ENCODE assay signal across 1 cellular context in the genomic region with DNA sequence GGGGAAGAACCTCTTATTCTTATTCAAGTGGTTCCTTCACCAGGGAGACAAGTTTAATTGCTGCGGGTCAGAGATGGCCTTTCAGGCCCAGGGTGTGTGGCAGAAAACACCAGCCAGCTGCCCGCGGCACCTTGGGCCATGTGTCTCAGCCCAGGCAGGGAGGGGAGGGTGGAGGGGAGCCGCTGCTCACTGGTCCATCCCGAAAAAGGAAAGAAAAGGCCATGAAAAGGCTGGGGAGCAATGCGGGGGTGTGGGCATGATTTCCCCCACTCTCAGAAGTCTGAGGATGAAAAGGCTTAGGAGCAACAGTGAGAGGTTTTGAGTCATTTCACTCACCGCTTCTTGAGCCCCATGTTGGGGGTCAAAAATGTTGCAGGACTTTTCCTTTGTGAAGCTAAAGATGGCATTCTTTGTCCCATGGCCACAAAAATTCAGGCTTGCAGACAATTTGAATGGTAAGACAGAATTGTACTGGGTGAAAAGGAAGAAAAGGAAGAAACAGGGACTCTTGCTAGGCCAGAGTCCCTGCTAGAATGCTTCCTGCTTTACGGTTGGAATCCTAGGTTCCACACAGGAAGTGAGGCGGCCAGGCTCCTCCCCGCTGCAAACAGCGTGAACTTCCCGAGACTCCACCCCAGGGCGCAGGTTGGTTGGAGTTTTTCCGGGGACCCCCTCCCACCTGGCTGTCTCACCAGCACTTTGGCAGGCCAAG.
TF ChIP-seq lines count a peak whose summit lies in the region.

No MANE protein-coding gene starts in this region.

TF ChIP-seq in HepG2, 621 proteins besides CTCF, POLR2A, EP300 and RAD21:
- TF ChIP-seq GABPA (IDR thresholded peaks at IDR 0.05; ENCODE audit: low read depth, low read length) (no peak), GABPA (CRISPR knock-in tag; IDR thresholded peaks at IDR 0.05; ENCODE audit: low read depth) (peak; percentile 84), GABPB1 (CRISPR knock-in tag; IDR thresholded peaks at IDR 0.05) (peak; percentile 47), ZNF839 (CRISPR knock-in tag; IDR thresholded peaks at IDR 0.05; ENCODE audit: borderline replicate concordance) (no peak), PHF8 (CRISPR knock-in tag; IDR thresholded peaks at IDR 0.05) (peak; percentile 20; the same call in 1 of the 2 replicates), FOXC1 (CRISPR knock-in tag; IDR thresholded peaks at IDR 0.05; ENCODE audit: borderline replicate concordance) (no peak), SAP130 (CRISPR knock-in tag; IDR thresholded peaks at IDR 0.05; ENCODE audit: low read depth) (peak; percentile 38; the same call in 1 of the 2 replicates), ZSCAN12 (CRISPR knock-in tag; IDR thresholded peaks at IDR 0.05) (no peak), NCOA5 (CRISPR knock-in tag; IDR thresholded peaks at IDR 0.05) (no peak)
